In genomic region chr3:30161370-30161769, GRCh38 we compare ENCODE assay signal across 14 cellular contexts.
DNase-seq lines count a peak whose midpoint lies in the region; ATAC-seq and TF ChIP-seq lines count a peak whose summit lies in the region.
"Had no signal": no experiment of that assay in that cellular context is flagged by ENCODE, and none has a peak within 500 bp of the region (broad histone marks: within the 10 kb centered on the region; RNA-seq: fewer than 3 reads in every experiment).

No MANE protein-coding gene starts in this region.

- H3K4me1 ChIP-seq in ACC112 (ENCODE audit: control insufficient read depth, insufficient read depth, low read length, unreplicated experiment) (peaks cover 31% of the 10 kb centered on the region), endocrine pancreas (ENCODE audit: control insufficient read depth, insufficient read depth, low read length) (peaks cover 4% of the 10 kb centered on the region), right lobe of liver (no peaks in the 10 kb centered on the region)

- H3K9me3 Mint-ChIP-seq in HFFc6 (peaks cover 11% of the 10 kb centered on the region; the same call in 1 of the 2 replicates), nephron progenitor cell (no peaks in the 10 kb centered on the region)
- no peaks in the 10 kb centered on the region for H3K9me3 Mint-ChIP-seq in activated T-helper 17 cell treated with anti-CD3 and anti-CD28 coated beads, Interleukin-2, amount 50 U/mL, for 72 hours

- WGBS in right lobe of liver (ENCODE audit: insufficient coverage, low coverage, low lambda C conversion rate, missing lambda C conversion rate): 49% methylated on average over 6 of the region's 6 CpGs

- no peaks in the 10 kb centered on the region for H3K9me3 ChIP-seq in endocrine pancreas (ENCODE audit: control insufficient read depth, low read length)
- no peaks in the 10 kb centered on the region for H3K9me3 ChIP-seq in right lobe of liver

- H3K27me3 Mint-ChIP-seq in HFFc6 (ENCODE audit: insufficient read depth) (no peaks in the 10 kb centered on the region; the same call in 1 of the 2 replicates), nephron progenitor cell (ENCODE audit: low read depth, poor library complexity) (no peaks in the 10 kb centered on the region)
- peaks cover 6% of the 10 kb centered on the region for H3K27me3 Mint-ChIP-seq in activated T-helper 17 cell treated with anti-CD3 and anti-CD28 coated beads, Interleukin-2, amount 50 U/mL, for 72 hours

- peak; percentile 24 for DNase-seq in HFFc6
- no peak for DNase-seq in right lobe of liver
- DNase-seq in NK-92 treated with Interleukin-12 subunit alpha and Interleukin-12 subunit beta, amount 100 ng/mL, for 24 hours (lab: John Stamatoyannopoulos, UW): no peak
- no peak for DNase-seq in NAMALWA (ENCODE audit: low spot score)
- no peak for DNase-seq in nephron progenitor cell
- DNase-seq: ACHN; activated CD4-positive, alpha-beta T cell treated with anti-CD3 and anti-CD28 coated beads, Interleukin-2, amount 50 U/mL, for 4 hours; central memory CD4-positive, alpha-beta T cell; DMS79; stimulated activated CD8-positive, alpha-beta memory T cell treated with anti-CD3 and anti-CD28 coated beads, Interleukin-4, amount 100 ng/mL, for 48 hours had no signal

- H3K36me3 ChIP-seq in ACC112 (ENCODE audit: insufficient read depth, low read length): no peaks in the 10 kb centered on the region
- H3K36me3 ChIP-seq in endocrine pancreas (ENCODE audit: control insufficient read depth, insufficient read depth, low read length): no peaks in the 10 kb centered on the region
- H3K36me3 ChIP-seq in right lobe of liver: no peaks in the 10 kb centered on the region

- H3K4me1 Mint-ChIP-seq in HFFc6 (ENCODE audit: low read depth) (peaks cover 52% of the 10 kb centered on the region), nephron progenitor cell (no peaks in the 10 kb centered on the region)
- H3K4me1 Mint-ChIP-seq in activated T-helper 17 cell treated with anti-CD3 and anti-CD28 coated beads, Interleukin-2, amount 50 U/mL, for 72 hours: no peaks in the 10 kb centered on the region

- intact Hi-C loops in right lobe of liver (cut with DNase I): no loop called here

- no peak for TF ChIP-seq POLR2A in right lobe of liver (IDR thresholded peaks at IDR 0.05)

- no peak for TF ChIP-seq CTCF in HFFc6 (IDR thresholded peaks at IDR 0.05)
- TF ChIP-seq CTCF in right lobe of liver (IDR thresholded peaks at IDR 0.05): no peak
- TF ChIP-seq CTCF in nephron progenitor cell (IDR thresholded peaks at IDR 0.05): no peak

- H3K27ac ChIP-seq in ACC112 (ENCODE audit: low read depth, low read length) (no peak overlapping the region), right lobe of liver (no peak overlapping the region)

- no peak overlapping the region for H3K4me3 ChIP-seq in ACC112 (ENCODE audit: low read depth, low read length)
- H3K4me3 ChIP-seq in endocrine pancreas (ENCODE audit: control insufficient read depth, insufficient read depth, low read length): peak overlapping the region; percentile 32
- H3K4me3 ChIP-seq in right lobe of liver: no peak overlapping the region

- H3K79me2 ChIP-seq in ACC112 (ENCODE audit: control insufficient read depth, insufficient read depth, low read length, unreplicated experiment): no peaks in the 10 kb centered on the region

- peak; percentile 44 to 75 (median 60) for ATAC-seq in right lobe of liver
- ATAC-seq in activated T-helper 17 cell treated with anti-CD3 and anti-CD28 coated beads, Interleukin-2, amount 50 U/mL, for 72 hours (replicated peaks): no peak
- ATAC-seq: Panc1 had no signal

- H3K4me3 Mint-ChIP-seq in HFFc6 (no peak overlapping the region), nephron progenitor cell (no peak overlapping the region)
- H3K4me3 Mint-ChIP-seq in activated T-helper 17 cell treated with anti-CD3 and anti-CD28 coated beads, Interleukin-2, amount 50 U/mL, for 72 hours: no peak overlapping the region

- H3K27ac Mint-ChIP-seq in HFFc6 (peak overlapping the region; percentile 46), nephron progenitor cell (no peak overlapping the region)
- H3K27ac Mint-ChIP-seq in activated T-helper 17 cell treated with anti-CD3 and anti-CD28 coated beads, Interleukin-2, amount 50 U/mL, for 72 hours: no peak overlapping the region

- no peak overlapping the region for H3K9ac ChIP-seq in endocrine pancreas (ENCODE audit: control insufficient read depth, insufficient read depth, low read length)

- H2AFZ ChIP-seq in ACC112 (ENCODE audit: low read length, unreplicated experiment): peak overlapping the region; percentile 47

- H3K36me3 Mint-ChIP-seq in HFFc6 (ENCODE audit: low read depth) (peaks cover 15% of the 10 kb centered on the region; the same call in 1 of the 2 replicates), nephron progenitor cell (ENCODE audit: low read depth) (no peaks in the 10 kb centered on the region)
- no peaks in the 10 kb centered on the region for H3K36me3 Mint-ChIP-seq in activated T-helper 17 cell treated with anti-CD3 and anti-CD28 coated beads, Interleukin-2, amount 50 U/mL, for 72 hours (ENCODE audit: low read depth)

- no peaks in the 10 kb centered on the region for H3K27me3 ChIP-seq in ACC112 (ENCODE audit: insufficient read depth, low read length)
- no peaks in the 10 kb centered on the region for H3K27me3 ChIP-seq in endocrine pancreas (ENCODE audit: control insufficient read depth, insufficient read depth, low read length)
- H3K27me3 ChIP-seq in right lobe of liver: no peaks in the 10 kb centered on the region
